ENCODE assay signal across 22 cellular contexts in the genomic region with DNA sequence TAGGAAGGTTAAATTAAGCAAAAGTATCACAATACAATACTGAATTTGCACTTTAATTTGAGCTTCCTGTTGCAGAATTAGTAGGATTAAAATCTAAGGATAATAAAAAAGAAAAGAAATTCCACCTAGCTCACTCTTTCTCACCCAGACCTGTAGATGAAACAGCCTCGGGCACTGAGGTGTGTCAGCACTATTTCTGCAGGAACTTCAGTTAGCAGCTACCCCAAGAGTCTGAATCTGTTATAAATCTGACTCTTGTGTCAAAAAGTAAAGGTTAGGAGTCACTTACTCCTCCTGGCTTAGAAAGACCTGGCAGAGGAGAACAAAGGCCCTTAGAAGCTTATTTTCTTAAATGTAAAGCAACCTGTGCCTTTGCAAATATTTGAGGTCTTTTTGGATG.
"Had no signal": no experiment of that assay in that cellular context is flagged by ENCODE, and none has a peak within 500 bp of the region (broad histone marks: within the 10 kb centered on the region; RNA-seq: fewer than 3 reads in every experiment).

No MANE protein-coding gene starts in this region.

- H3K36me3 ChIP-seq: colonic mucosa, esophagus muscularis mucosa, gastrocnemius medialis, heart right ventricle, left lung, lower lobe of right lung had no signal

- H3K27me3 Mint-ChIP-seq: dendritic cell treated with granulocyte-macrophage colony-stimulating factor and Interleukin-4, amounts not matched to agents 40 ng/mL and 50 ng/mL, for 4 days; effector memory CD8-positive, alpha-beta T cell; naive thymus-derived CD4-positive, alpha-beta T cell had no signal

- DNase-seq: colonic mucosa; cortex of kidney; effector CD8-positive, alpha-beta T cell; effector memory CD8-positive, alpha-beta T cell; endodermal cell; foreskin melanocyte; gastrocnemius medialis; glutamatergic neuron; head of caudate nucleus; heart right ventricle; hippocampal formation; kidney; kidney glomerular epithelial cell; left colon; left lung; left ventricle myocardium superior; lower lobe of right lung; mesenchymal stem cell; midbrain; naive thymus-derived CD4-positive, alpha-beta T cell had no signal

- ATAC-seq: effector memory CD8-positive, alpha-beta T cell; gastrocnemius medialis; heart right ventricle; left colon; left lung; left ventricle myocardium superior; lower lobe of right lung; naive thymus-derived CD4-positive, alpha-beta T cell had no signal

- H3K27me3 ChIP-seq: colonic mucosa, esophagus muscularis mucosa, gastrocnemius medialis, heart right ventricle, left lung had no signal

- H3K9me3 Mint-ChIP-seq: effector memory CD8-positive, alpha-beta T cell; endodermal cell had no signal

- H3K36me3 Mint-ChIP-seq: naive thymus-derived CD4-positive, alpha-beta T cell had no signal

- H3K4me3 Mint-ChIP-seq: dendritic cell treated with granulocyte-macrophage colony-stimulating factor and Interleukin-4, amounts not matched to agents 40 ng/mL and 50 ng/mL, for 4 days; effector memory CD8-positive, alpha-beta T cell; endodermal cell; naive thymus-derived CD4-positive, alpha-beta T cell had no signal

- H3K4me1 Mint-ChIP-seq: endodermal cell; naive thymus-derived CD4-positive, alpha-beta T cell had no signal

- H3K9me3 ChIP-seq: colonic mucosa, esophagus muscularis mucosa, gastrocnemius medialis, lower lobe of right lung had no signal

- H3K27ac Mint-ChIP-seq: dendritic cell treated with granulocyte-macrophage colony-stimulating factor and Interleukin-4, amounts not matched to agents 40 ng/mL and 50 ng/mL, for 4 days; effector memory CD8-positive, alpha-beta T cell; endodermal cell; naive thymus-derived CD4-positive, alpha-beta T cell had no signal

- H3K4me1 ChIP-seq: colonic mucosa, esophagus muscularis mucosa, gastrocnemius medialis, heart right ventricle, left lung, lower lobe of right lung had no signal

- H3K27ac ChIP-seq: colonic mucosa, esophagus muscularis mucosa, gastrocnemius medialis, heart right ventricle, left lung, lower lobe of right lung had no signal

- H3K4me3 ChIP-seq: colonic mucosa, esophagus muscularis mucosa, gastrocnemius medialis, heart right ventricle, left lung, lower lobe of right lung had no signal
